In the genomic region with DNA sequence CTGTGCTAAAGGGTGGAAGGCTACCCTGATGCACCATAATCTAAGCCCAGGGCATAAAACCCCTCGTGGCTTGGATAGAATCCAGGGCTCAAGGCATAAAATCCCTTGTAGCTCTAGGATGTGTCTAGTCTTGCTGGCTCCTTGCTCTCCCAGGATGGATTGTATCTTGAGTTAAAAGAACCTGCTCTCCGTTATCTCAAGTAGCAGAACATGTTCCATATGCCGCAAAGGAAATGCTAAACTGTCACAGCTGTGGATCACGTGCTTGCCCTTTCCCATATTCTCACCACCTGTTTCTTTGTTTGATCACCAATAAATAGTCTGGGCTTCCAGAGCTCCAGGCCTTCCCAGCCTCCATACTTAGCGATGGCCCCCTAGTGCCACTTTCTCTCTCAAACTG, we compare ENCODE assay signal across 1 cellular context.
TF ChIP-seq lines count a peak whose summit lies in the region.
"Not testable (repeated sequence)": the region's sequence is repeated elsewhere in the genome, so short reads cannot be mapped to it uniquely, and the experiment has no call there.

No MANE protein-coding gene starts in this region.

TF ChIP-seq in K562, 482 proteins besides CTCF, POLR2A, EP300 and RAD21:
- TF ChIP-seq, protein P1, sequence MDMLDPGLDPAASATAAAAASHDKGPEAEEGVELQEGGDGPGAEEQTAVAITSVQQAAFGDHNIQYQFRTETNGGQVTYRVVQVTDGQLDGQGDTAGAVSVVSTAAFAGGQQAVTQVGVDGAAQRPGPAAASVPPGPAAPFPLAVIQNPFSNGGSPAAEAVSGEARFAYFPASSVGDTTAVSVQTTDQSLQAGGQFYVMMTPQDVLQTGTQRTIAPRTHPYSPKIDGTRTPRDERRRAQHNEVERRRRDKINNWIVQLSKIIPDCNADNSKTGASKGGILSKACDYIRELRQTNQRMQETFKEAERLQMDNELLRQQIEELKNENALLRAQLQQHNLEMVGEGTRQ (CRISPR knock-in tag; IDR thresholded peaks at IDR 0.05) = peak; percentile 21; the same call in 1 of the 2 replicates
- TF ChIP-seq TRIM24 (IDR thresholded peaks at IDR 0.05) (peak; percentile 62 to 78; a peak in 3 of 4 replicates), CXXC5 (CRISPR knock-in tag; IDR thresholded peaks at IDR 0.05) (peak; percentile 44; the same call in 1 of the 2 replicates), SOX6 (IDR thresholded peaks at IDR 0.05) (peak; percentile 38; the same call in 1 of the 2 replicates), RAD51 (IDR thresholded peaks at IDR 0.05; ENCODE audit: borderline replicate concordance, low read depth) (peak; percentile 48; the same call in 1 of the 2 replicates), TEAD4 (IDR thresholded peaks at IDR 0.05; ENCODE audit: low read length) (peak; percentile 67), SMAD4 (CRISPR knock-in tag; conservative IDR thresholded peaks at IDR 0.05) (peak; percentile 85), CBFA2T2 (conservative IDR thresholded peaks at IDR 0.05) (peak; percentile 80), CTBP1 (IDR thresholded peaks at IDR 0.05; ENCODE audit: borderline replicate concordance) (0 out of 2 replicates have a peak, but pooled peaks have one; percentile 16), BHLHE40 (IDR thresholded peaks at IDR 0.05; ENCODE audit: low read length) (peak; percentile 65; the same call in 1 of the 2 replicates), TOE1 (IDR thresholded peaks at IDR 0.05; ENCODE audit: borderline replicate concordance) (peak; percentile 49; the same call in 1 of the 2 replicates), NFIC (IDR thresholded peaks at IDR 0.05) (peak; percentile 70), TCF3 (CRISPR knock-in tag; IDR thresholded peaks at IDR 0.05) (peak; percentile 87), MTA2 (IDR thresholded peaks at IDR 0.05; ENCODE audit: low read depth) (peak; percentile 17; the same call in 1 of the 2 replicates), DMBX1 (CRISPR knock-in tag; IDR thresholded peaks at IDR 0.05; ENCODE audit: borderline replicate concordance) (0 out of 2 replicates have a peak, but pooled peaks have one; percentile 51), CBFA2T3 (IDR thresholded peaks at IDR 0.05) (peak; percentile 86), DPF2 (IDR thresholded peaks at IDR 0.05) (peak; percentile 33; the same call in 1 of the 2 replicates), NCOR1 (IDR thresholded peaks at IDR 0.05) (peak; percentile 55), ARID1B (IDR thresholded peaks at IDR 0.05) (peak; percentile 70), SMARCE1 (IDR thresholded peaks at IDR 0.05) (0 out of 2 replicates have a peak, but pooled peaks have one; percentile 19), TAL1 (IDR thresholded peaks at IDR 0.05) (peak; percentile 59)
- TF ChIP-seq, protein P2, sequence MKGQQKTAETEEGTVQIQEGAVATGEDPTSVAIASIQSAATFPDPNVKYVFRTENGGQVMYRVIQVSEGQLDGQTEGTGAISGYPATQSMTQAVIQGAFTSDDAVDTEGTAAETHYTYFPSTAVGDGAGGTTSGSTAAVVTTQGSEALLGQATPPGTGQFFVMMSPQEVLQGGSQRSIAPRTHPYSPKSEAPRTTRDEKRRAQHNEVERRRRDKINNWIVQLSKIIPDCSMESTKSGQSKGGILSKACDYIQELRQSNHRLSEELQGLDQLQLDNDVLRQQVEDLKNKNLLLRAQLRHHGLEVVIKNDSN (CRISPR knock-in tag; IDR thresholded peaks at IDR 0.05) = peak; percentile 79
- TF ChIP-seq TEAD4 (CRISPR knock-in tag; IDR thresholded peaks at IDR 0.05; ENCODE audit: borderline replicate concordance); TOE1 (CRISPR knock-in tag; IDR thresholded peaks at IDR 0.05; ENCODE audit: borderline replicate concordance, low read depth): not testable (repeated sequence)
- TF ChIP-seq, protein P3, sequence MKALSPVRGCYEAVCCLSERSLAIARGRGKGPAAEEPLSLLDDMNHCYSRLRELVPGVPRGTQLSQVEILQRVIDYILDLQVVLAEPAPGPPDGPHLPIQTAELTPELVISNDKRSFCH (CRISPR knock-in tag; IDR thresholded peaks at IDR 0.05) = not testable (repeated sequence)
- TF ChIP-seq, protein P3 (tag; IDR thresholded peaks at IDR 0.05) = peak; percentile 94
- TF ChIP-seq, protein P4, sequence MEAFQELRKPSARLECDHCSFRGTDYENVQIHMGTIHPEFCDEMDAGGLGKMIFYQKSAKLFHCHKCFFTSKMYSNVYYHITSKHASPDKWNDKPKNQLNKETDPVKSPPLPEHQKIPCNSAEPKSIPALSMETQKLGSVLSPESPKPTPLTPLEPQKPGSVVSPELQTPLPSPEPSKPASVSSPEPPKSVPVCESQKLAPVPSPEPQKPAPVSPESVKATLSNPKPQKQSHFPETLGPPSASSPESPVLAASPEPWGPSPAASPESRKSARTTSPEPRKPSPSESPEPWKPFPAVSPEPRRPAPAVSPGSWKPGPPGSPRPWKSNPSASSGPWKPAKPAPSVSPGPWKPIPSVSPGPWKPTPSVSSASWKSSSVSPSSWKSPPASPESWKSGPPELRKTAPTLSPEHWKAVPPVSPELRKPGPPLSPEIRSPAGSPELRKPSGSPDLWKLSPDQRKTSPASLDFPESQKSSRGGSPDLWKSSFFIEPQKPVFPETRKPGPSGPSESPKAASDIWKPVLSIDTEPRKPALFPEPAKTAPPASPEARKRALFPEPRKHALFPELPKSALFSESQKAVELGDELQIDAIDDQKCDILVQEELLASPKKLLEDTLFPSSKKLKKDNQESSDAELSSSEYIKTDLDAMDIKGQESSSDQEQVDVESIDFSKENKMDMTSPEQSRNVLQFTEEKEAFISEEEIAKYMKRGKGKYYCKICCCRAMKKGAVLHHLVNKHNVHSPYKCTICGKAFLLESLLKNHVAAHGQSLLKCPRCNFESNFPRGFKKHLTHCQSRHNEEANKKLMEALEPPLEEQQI (IDR thresholded peaks at IDR 0.05) = 0 out of 2 replicates have a peak, but pooled peaks have one; percentile 27
- TF ChIP-seq, protein P5, sequence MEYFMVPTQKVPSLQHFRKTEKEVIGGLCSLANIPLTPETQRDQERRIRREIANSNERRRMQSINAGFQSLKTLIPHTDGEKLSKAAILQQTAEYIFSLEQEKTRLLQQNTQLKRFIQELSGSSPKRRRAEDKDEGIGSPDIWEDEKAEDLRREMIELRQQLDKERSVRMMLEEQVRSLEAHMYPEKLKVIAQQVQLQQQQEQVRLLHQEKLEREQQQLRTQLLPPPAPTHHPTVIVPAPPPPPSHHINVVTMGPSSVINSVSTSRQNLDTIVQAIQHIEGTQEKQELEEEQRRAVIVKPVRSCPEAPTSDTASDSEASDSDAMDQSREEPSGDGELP (CRISPR knock-in tag; IDR thresholded peaks at IDR 0.05; ENCODE audit: borderline replicate concordance) = peak; percentile 66
- TF ChIP-seq, protein P6, sequence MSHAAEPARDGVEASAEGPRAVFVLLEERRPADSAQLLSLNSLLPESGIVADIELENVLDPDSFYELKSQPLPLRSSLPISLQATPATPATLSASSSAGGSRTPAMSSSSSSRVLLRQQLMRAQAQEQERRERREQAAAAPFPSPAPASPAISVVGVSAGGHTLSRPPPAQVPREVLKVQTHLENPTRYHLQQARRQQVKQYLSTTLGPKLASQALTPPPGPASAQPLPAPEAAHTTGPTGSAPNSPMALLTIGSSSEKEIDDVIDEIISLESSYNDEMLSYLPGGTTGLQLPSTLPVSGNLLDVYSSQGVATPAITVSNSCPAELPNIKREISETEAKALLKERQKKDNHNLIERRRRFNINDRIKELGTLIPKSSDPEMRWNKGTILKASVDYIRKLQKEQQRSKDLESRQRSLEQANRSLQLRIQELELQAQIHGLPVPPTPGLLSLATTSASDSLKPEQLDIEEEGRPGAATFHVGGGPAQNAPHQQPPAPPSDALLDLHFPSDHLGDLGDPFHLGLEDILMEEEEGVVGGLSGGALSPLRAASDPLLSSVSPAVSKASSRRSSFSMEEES (CRISPR knock-in tag; IDR thresholded peaks at IDR 0.05) = peak; percentile 68
TF ChIP-seq in K562: peak in this region for 26; not testable (repeated sequence) for 456.
